ENCODE assay signal across 8 cellular contexts in genomic region chr3:10008588-10009344, GRCh38. TPM values are rescaled to one million over a fixed set of nuclear protein-coding genes. Genes with fewer than 3 reads are reported as not detected.
DNase-seq lines count a peak whose midpoint lies in the region; ATAC-seq and TF ChIP-seq lines count a peak whose summit lies in the region.

No MANE protein-coding gene starts in this region.

- 5 to 7% methylated on average over 22 to 23 of the region's 23 CpGs for WGBS in lower leg skin, 2 donors

- peak overlapping the region in 32 of 59 donors; percentile 3 to 85 (median 48) for H3K27ac ChIP-seq in dorsolateral prefrontal cortex

- no peak for TF ChIP-seq POLR2A in lower leg skin (IDR thresholded peaks at IDR 0.05)

- in situ Hi-C loops in GM13976 (cut with MboI; ENCODE audit: low sequenced_read_pairs, unreplicated experiment) = no loop called here

- H3K4me3 ChIP-seq in dorsolateral prefrontal cortex (peak overlapping the region in 58 of 59 donors; percentile 1 to 72 (median 54)), lower leg skin (ENCODE audit: low read depth, poor library complexity, severe bottlenecking) (no peak overlapping the region)

- intact Hi-C loops in dorsolateral prefrontal cortex (cut with DNase I) = loop anchor here in 1 of 2 donors (10.0 kb wide), 1 partner anchor 236 kb away; the partner anchor contains the start of gene TATDN2
- intact Hi-C loops in lower leg skin (cut with DNase I; ENCODE audit: low total_unique reads) = no loop called here

- TF ChIP-seq CTCF in GM13976 (IDR thresholded peaks at IDR 0.05; ENCODE audit: borderline replicate concordance, control extremely low read depth, extremely low read depth, insufficient read depth, missing control alignments) (no peak), dorsolateral prefrontal cortex (IDR thresholded peaks at IDR 0.05 in 54 of 56, conservative IDR thresholded peaks at IDR 0.05 in 2 of 56; ENCODE audit: low read depth in 1 of 56, partially characterized antibody in 56 of 56) (no peak), lower leg skin (IDR thresholded peaks at IDR 0.05) (no peak)

- peak; percentile 88 for DNase-seq in GM13976 (ENCODE audit: low spot score)
- DNase-seq in NCI-H345 (lab: John Stamatoyannopoulos, UW) = peak; percentile 73
- DNase-seq in activated CD4-positive, alpha-beta T cell treated with anti-CD3 and anti-CD28 coated beads, Interleukin-2, amount 50 U/mL, for 48 hours = peak; percentile 86 to 89
- peak; percentile 69 to 90 (median 84) for DNase-seq in dorsolateral prefrontal cortex
- peak; percentile 85 to 98 for DNase-seq in lower leg skin (ENCODE audit: low spot score in 2 of 2)
- DNase-seq in stimulated activated CD4-positive, alpha-beta T cell treated with anti-CD3 and anti-CD28 coated beads, Interleukin-4, amount 100 ng/mL, for 24 hours = peak; percentile 84

- ATAC-seq in HG02642 (IDR thresholded peaks at IDR 0.05; ENCODE audit: poor library complexity, unreplicated experiment) (peak; percentile 63), HG03025 (IDR thresholded peaks at IDR 0.05; ENCODE audit: low FRiP score, unreplicated experiment) (no peak)

- no peaks in the 10 kb centered on the region for H3K27me3 ChIP-seq in dorsolateral prefrontal cortex

RNA-seq across cellular contexts. Expression of gene FANCD2, which starts 17.5 kb away (rescaled TPM):
- total RNA-seq in dorsolateral prefrontal cortex = 1 to 10 TPM in 119 of 120 experiments, under 1 TPM in 1; 0.71 to 6.8 (median 2.9) TPM
- 1 to 10 TPM; 1.7 to 6.5 (median 3.1) TPM for total RNA-seq in lower leg skin

RNA-seq across cellular contexts. Expression of gene EMC3, which starts 22.1 kb away (rescaled TPM):
- total RNA-seq in dorsolateral prefrontal cortex (10 to 100 TPM; 41.1 to 93.1 (median 69.8) TPM), lower leg skin (100 to 1,000 TPM; 101 to 108 (median 104) TPM)

RNA-seq across cellular contexts. Expression of gene PRRT3, which starts 56.6 kb away (rescaled TPM):
- 10 to 100 TPM; 13.3 to 49.4 (median 36.1) TPM for total RNA-seq in dorsolateral prefrontal cortex
- 1 to 10 TPM; 3.2 to 6.4 (median 4.0) TPM for total RNA-seq in lower leg skin
